In genomic region chr10:123840714-123841113, GRCh38 we compare ENCODE assay signal across 3 cellular contexts.
TF ChIP-seq lines count a peak whose summit lies in the region.

No MANE protein-coding gene starts in this region.

TF ChIP-seq in A549, 52 proteins besides CTCF, POLR2A, EP300 and RAD21:
- no peak for TF ChIP-seq ATOH8 (CRISPR knock-in tag; IDR thresholded peaks at IDR 0.05; ENCODE audit: low read depth)
- TF ChIP-seq NR3C1 (IDR thresholded peaks at IDR 0.05), result no peak
- peak; percentile 53 for TF ChIP-seq MAFK (IDR thresholded peaks at IDR 0.05; ENCODE audit: partially characterized antibody)

TF ChIP-seq in IMR-90, 13 proteins besides CTCF, POLR2A, EP300 and RAD21:
- no peak for TF ChIP-seq USF2 (IDR thresholded peaks at IDR 0.05; ENCODE audit: low read depth, low read length)
- TF ChIP-seq MAFK (IDR thresholded peaks at IDR 0.05; ENCODE audit: low read depth, low read length), result peak; percentile 47; the same call in 1 of the 2 replicates
TF ChIP-seq in IMR-90: peak in this region for 1.

TF ChIP-seq in K562, 482 proteins besides CTCF, POLR2A, EP300 and RAD21:
- TF ChIP-seq ZNF316 (IDR thresholded peaks at IDR 0.05) (peak; percentile 52), HDAC3 (IDR thresholded peaks at IDR 0.05; ENCODE audit: borderline replicate concordance, partially characterized antibody) (no peak)
